28 cellular contexts compared by ENCODE assay signal in genomic region chr1:116686723-116687368, GRCh38. TPM values are rescaled to one million over a fixed set of nuclear protein-coding genes. Genes with fewer than 3 reads are reported as not detected.
DNase-seq lines count a peak whose midpoint lies in the region; ATAC-seq, FAIRE-seq and TF ChIP-seq lines count a peak whose summit lies in the region.
"Had no signal": no experiment of that assay in that cellular context is flagged by ENCODE, and none has a peak within 500 bp of the region (broad histone marks: within the 10 kb centered on the region; RNA-seq: fewer than 3 reads in every experiment).

No MANE protein-coding gene starts in this region.

- H2AFZ ChIP-seq in GM23338 (no peak overlapping the region), H1 (ENCODE audit: low read length) (peak overlapping the region; percentile 31; the same call in 1 of the 2 replicates)

- no peaks in the 10 kb centered on the region for H3K27me3 ChIP-seq in GM23338 (ENCODE audit: insufficient read depth)
- no peaks in the 10 kb centered on the region for H3K27me3 ChIP-seq in H1 (replicated peaks in 1 of 4; ENCODE audit: control insufficient read depth in 3 of 4, extremely low read depth in 1 of 4, insufficient read depth in 3 of 4, low read length in 3 of 4)
- H3K27me3 ChIP-seq: esophagus squamous epithelium, heart left ventricle, SJCRH30, spleen, stomach, upper lobe of left lung had no signal

- no peak overlapping the region for H3K4me3 ChIP-seq in GM23338
- H3K4me3 ChIP-seq in H1 (ENCODE audit: extremely low read depth in 1 of 4, insufficient read depth in 2 of 4, low read depth in 3 of 4, low read length in 4 of 4): no peak overlapping the region
- no peak overlapping the region for H3K4me3 ChIP-seq in mesodermal cell (ENCODE audit: extremely low read depth, insufficient read depth, low read length, poor library complexity, severe bottlenecking)
- H3K4me3 ChIP-seq: esophagus squamous epithelium, heart left ventricle, SJCRH30, spleen, stomach, upper lobe of left lung had no signal

- H3K14ac ChIP-seq in H1 (ENCODE audit: insufficient read length): no peak overlapping the region

- H3K9me2 ChIP-seq in GM23338 (ENCODE audit: insufficient read depth): peaks cover 11% of the 10 kb centered on the region; the same call in 1 of the 2 replicates

- ATAC-seq in GM23338: no peak
- ATAC-seq in HG02623 (IDR thresholded peaks at IDR 0.05; ENCODE audit: unreplicated experiment): no peak
- no peak for ATAC-seq in activated CD4-positive, CD25-positive, alpha-beta regulatory T cell treated with anti-CD3 and anti-CD28 coated beads, Interleukin-2, amount 50 U/mL, for 24 hours

- 0 out of 2 replicates have a peak overlapping the region, but pooled peaks have one; percentile 10 for H2BK5ac ChIP-seq in H1 (ENCODE audit: low read depth, low read length)

- 0 out of 2 replicates have a peak overlapping the region, but pooled peaks have one; percentile 18 for H2BK15ac ChIP-seq in H1 (ENCODE audit: low read length)

- no peak overlapping the region for H4K8ac ChIP-seq in H1 (ENCODE audit: extremely low read depth, insufficient read depth, low read length)

- no peak overlapping the region for H3K56ac ChIP-seq in H1 (replicated peaks; ENCODE audit: insufficient read length, low read depth, low read length)

- H3K27me3 Mint-ChIP-seq in GM23338 (ENCODE audit: insufficient read depth, low read depth, poor library complexity): peaks cover 2% of the 10 kb centered on the region
- H3K27me3 Mint-ChIP-seq: activated T-cell treated with anti-CD3 and anti-CD28 coated beads, Interleukin-2, amount 50 U/mL, for 24 hours had no signal

- H4K20me1 ChIP-seq in GM23338 (replicated peaks; ENCODE audit: insufficient read depth) (no peaks in the 10 kb centered on the region), H1 (replicated peaks in 1 of 2; ENCODE audit: control insufficient read depth in 1 of 2, insufficient read depth in 2 of 2, low read length in 2 of 2) (no peaks in the 10 kb centered on the region)

- POLR2A ChIA-PET in H1 (lab: Charles Lee; ENCODE audit: partially characterized antibody): no interaction called here

- H3K27ac ChIP-seq in GM23338 (ENCODE audit: low read depth) (no peak overlapping the region), H1 (ENCODE audit: low read depth, low read length) (no peak overlapping the region), mesodermal cell (ENCODE audit: low read depth, low read length, severe bottlenecking) (peak overlapping the region; percentile 89)
- H3K27ac ChIP-seq: SJCRH30, spleen, stomach, upper lobe of left lung had no signal

- peak overlapping the region; percentile 9; the same call in 1 of the 2 replicates for H2AK5ac ChIP-seq in H1 (ENCODE audit: low read depth, low read length)

- no peak overlapping the region for H3K23ac ChIP-seq in H1 (ENCODE audit: insufficient read length)

- no peaks in the 10 kb centered on the region for H3F3A ChIP-seq in GM23338 (replicated peaks; ENCODE audit: low read depth)

- H2BK20ac ChIP-seq in H1 (ENCODE audit: low read length): 0 out of 2 replicates have a peak overlapping the region, but pooled peaks have one; percentile 62

- H3K4me1 ChIP-seq in GM23338 (ENCODE audit: insufficient read depth) (peaks cover 15% of the 10 kb centered on the region), H1 (replicated peaks in 1 of 4; ENCODE audit: control insufficient read depth in 3 of 4, insufficient read depth in 4 of 4, low read length in 3 of 4) (peaks cover 0 to 2% (median 0%) of the 10 kb centered on the region in 4 experiments; a peak in 1 of 7 replicates), mesodermal cell (ENCODE audit: control insufficient read depth, insufficient read depth, low read length, poor library complexity, severe bottlenecking) (peaks cover 3% of the 10 kb centered on the region)
- H3K4me1 ChIP-seq: spleen, upper lobe of left lung had no signal

- no peaks in the 10 kb centered on the region for H3K79me1 ChIP-seq in H1 (ENCODE audit: low read depth, low read length)

- peak overlapping the region; percentile 17 for H4K91ac ChIP-seq in H1 (replicated peaks; ENCODE audit: insufficient read length, low read length)

- no peak for TF ChIP-seq POLR2A in H1 (IDR thresholded peaks at IDR 0.05; ENCODE audit: control extremely low read depth in 1 of 2, low read depth in 2 of 2, low read length in 2 of 2)

- peak overlapping the region; percentile 15; the same call in 1 of the 2 replicates for H3K18ac ChIP-seq in H1 (ENCODE audit: extremely low read depth, low read length)

- no peak for TF ChIP-seq CTCF in GM23338 (conservative IDR thresholded peaks at IDR 0.05; ENCODE audit: low read depth in 2 of 2)
- TF ChIP-seq CTCF in H1 (IDR thresholded peaks at IDR 0.05; ENCODE audit: control extremely low read depth in 1 of 3, insufficient read depth in 1 of 3, low read depth in 1 of 3, low read length in 3 of 3): no peak

- DNase-seq in GM23338 (ENCODE audit: low spot score) (no peak), RPMI7951 (ENCODE audit: low read depth) (peak; percentile 91), H1 (ENCODE audit: low read depth in 1 of 2, low spot score in 2 of 2) (no peak), H4 (ENCODE audit: low spot score) (no peak), T-helper 1 cell (no peak)
- DNase-seq: activated naive CD4-positive, alpha-beta T cell treated with Interleukin-2 at 50 U/mL for 16 hours; activated T-cell treated with anti-CD3 and anti-CD28 coated beads, Interleukin-2, amount 50 U/mL, for 24 hours; AML-193; amniotic stem cell; cerebellar nuclear complex; DMS79 treated with DMSO at 0.1 percent for 48 hours; effector CD4-positive, alpha-beta T cell; esophagus squamous epithelium; NCI-H1436 treated with DMSO at 0.1 percent for 48 hours; NCI-H748 treated with DMSO at 0.1 percent for 48 hours; occipital lobe; retina; SJCRH30; spleen; stimulated activated CD4-positive, alpha-beta T cell treated with anti-CD3 and anti-CD28 coated beads, Interleukin-4, amount 100 ng/mL, for 4 hours; stomach; upper lobe of left lung had no signal

- no peak for TF ChIP-seq RAD21 in H1 (IDR thresholded peaks at IDR 0.05 in 1 of 2, conservative IDR thresholded peaks at IDR 0.05 in 1 of 2; ENCODE audit: low read depth in 2 of 2, low read length in 2 of 2)

- H3K36me3 ChIP-seq in GM23338 (ENCODE audit: insufficient read depth) (no peaks in the 10 kb centered on the region), H1 (ENCODE audit: control insufficient read depth in 2 of 4, insufficient read depth in 4 of 4, low read length in 3 of 4) (no peaks in the 10 kb centered on the region), mesodermal cell (ENCODE audit: control insufficient read depth, insufficient read depth, low read length) (no peaks in the 10 kb centered on the region)
- H3K36me3 ChIP-seq: esophagus squamous epithelium, heart left ventricle, SJCRH30, spleen, stomach, upper lobe of left lung had no signal

- no peaks in the 10 kb centered on the region for H3K9me3 ChIP-seq in H1 (ENCODE audit: insufficient read depth in 2 of 2, low read depth in 1 of 2, low read length in 1 of 2)
- H3K9me3 ChIP-seq in mesodermal cell (ENCODE audit: control insufficient read depth, low read length): no peaks in the 10 kb centered on the region
- H3K9me3 ChIP-seq: esophagus squamous epithelium, heart left ventricle, SJCRH30, spleen, stomach, upper lobe of left lung had no signal

- H4K5ac ChIP-seq in H1 (ENCODE audit: insufficient read length, low read depth, low read length): no peak overlapping the region

- no peaks in the 10 kb centered on the region for H3K9me3 Mint-ChIP-seq in GM23338
- H3K9me3 Mint-ChIP-seq: activated T-cell treated with anti-CD3 and anti-CD28 coated beads, Interleukin-2, amount 50 U/mL, for 24 hours; T-helper 2 cell treated with Interferon-gamma antibody and Interleukin-4, amounts not matched to agents 5 μg/mL and 100 μg/mL, for 36 hours had no signal

- H3K23me2 ChIP-seq in H1 (ENCODE audit: low read depth, low read length): no peaks in the 10 kb centered on the region

- no peak overlapping the region; the same call in 1 of the 2 replicates for H3K27ac Mint-ChIP-seq in GM23338
- H3K27ac Mint-ChIP-seq: activated T-cell treated with anti-CD3 and anti-CD28 coated beads, Interleukin-2, amount 50 U/mL, for 24 hours; T-helper 2 cell treated with Interferon-gamma antibody and Interleukin-4, amounts not matched to agents 5 μg/mL and 100 μg/mL, for 36 hours had no signal

- H2BK120ac ChIP-seq in H1 (replicated peaks; ENCODE audit: low read depth, low read length): no peak overlapping the region

- H3K4ac ChIP-seq in H1 (replicated peaks; ENCODE audit: insufficient read length, low read depth, low read length): no peak overlapping the region

- H3K4me2 ChIP-seq in GM23338: peak overlapping the region; percentile 43; the same call in 1 of the 2 replicates
- no peak overlapping the region for H3K4me2 ChIP-seq in H1 (ENCODE audit: insufficient read depth in 1 of 2, low read depth in 2 of 2, low read length in 2 of 2)

- peaks cover 23% of the 10 kb centered on the region for H3K4me1 Mint-ChIP-seq in GM23338

- peak overlapping the region; percentile 44; the same call in 1 of the 2 replicates for H2BK12ac ChIP-seq in H1 (ENCODE audit: low read depth, low read length)

- no peaks in the 10 kb centered on the region for H3K36me3 Mint-ChIP-seq in GM23338 (ENCODE audit: low read depth)

- CTCF ChIA-PET in H1 (lab: Charles Lee; ENCODE audit: partially characterized antibody): no interaction called here

- H3K79me2 ChIP-seq in GM23338 (replicated peaks; ENCODE audit: insufficient read depth) (no peaks in the 10 kb centered on the region), H1 (ENCODE audit: control insufficient read depth in 1 of 2, insufficient read depth in 2 of 2, low read length in 2 of 2) (no peaks in the 10 kb centered on the region)

- H3K9ac ChIP-seq in H1 (replicated peaks in 1 of 4; ENCODE audit: extremely low read depth in 1 of 4, low read depth in 3 of 4, low read length in 3 of 4): no peak overlapping the region

- no peak for FAIRE-seq in H1 (lab: Jason Lieb, UNC)

- TF ChIP-seq EP300 in H1 (IDR thresholded peaks at IDR 0.05; ENCODE audit: borderline replicate concordance in 1 of 2, low read depth in 2 of 2, low read length in 2 of 2): no peak

- 90% methylated on average over 4 of the region's 4 CpGs; no CpG with 5 or more reads in 1 of the 2 experiments for WGBS in H1 (ENCODE audit: extremely low coverage in 1 of 2, insufficient coverage in 1 of 2, insufficient read length in 1 of 2, insufficient replicate concordance in 2 of 2, low coverage in 1 of 2, low lambda C conversion rate in 2 of 2, missing lambda C conversion rate in 1 of 2), 2 experiments
- 60 to 100% methylated on average over 1 of the region's 4 CpGs for whole genome bisulfite sequencing in mesodermal cell (ENCODE audit: insufficient coverage in 2 of 2), 2 experiments

- H3K4me3 Mint-ChIP-seq in GM23338: no peak overlapping the region
- H3K4me3 Mint-ChIP-seq: activated T-cell treated with anti-CD3 and anti-CD28 coated beads, Interleukin-2, amount 50 U/mL, for 24 hours; T-helper 2 cell treated with Interferon-gamma antibody and Interleukin-4, amounts not matched to agents 5 μg/mL and 100 μg/mL, for 36 hours had no signal

RNA-seq across cellular contexts. Expression of gene IGSF3, which starts 19.3 kb away (rescaled TPM):
- total RNA-seq in GM23338 (2014; rRNA removed; shearing (Covaris generic)): 32.9 and 37.8 TPM in 2 replicates
- polyA plus RNA-seq in GM23338 (2016; fragmentation: Nextera tagmentation; extraction: Ambion mirVana) (7.3 and 8.3 TPM in 2 replicates), H1 (2011; rRNA removed) (30.0 and 38.7 TPM in 2 replicates)
- 39.8 and 41.8 TPM in 2 replicates for total RNA-seq in RPMI7951 (2014; rRNA removed; shearing (Covaris generic))
- 30.2 and 32.2 TPM in 2 replicates for total RNA-seq in H1 (2021; fragmentation: NEBNext Ultra II Directional; extraction: Animal tissue kit (Norgen Biotek cat#: 25700))
- 35.4 TPM for polyA plus RNA-seq in H1 (2011; cell fraction: cytosol; rRNA removed)
- polyA plus RNA-seq in H1 (2011; cell fraction: nucleus; rRNA removed): 56.5 TPM
- polyA plus RNA-seq in H1 (2012, experiment 1 of 2): 20.6 to 27.8 TPM (median 24.4 TPM) in 4 replicates
- 10.1 TPM for polyA plus RNA-seq in H1 (2012, experiment 2 of 2)
- polyA plus RNA-seq in H1 (2013, experiment 1 of 2): 30.9 TPM
- 28.1 TPM for polyA plus RNA-seq in H1 (2013, experiment 2 of 2)
- 56.8 and 70.7 TPM in 2 replicates for polyA minus RNA-seq in H1 (2011; rRNA and poly(A)+ RNA removed)
- polyA minus RNA-seq in H1 (2011; cell fraction: cytosol; rRNA and poly(A)+ RNA removed): 34.7 TPM
- 28.1 TPM for polyA minus RNA-seq in H1 (2011; cell fraction: nucleus; rRNA and poly(A)+ RNA removed)
- polyA plus RNA-seq in mesodermal cell (2013, experiment 1 of 2): 33.5 TPM
- polyA plus RNA-seq in mesodermal cell (2013, experiment 2 of 2): 29.6 TPM
- 10.7 and 10.8 TPM in 2 replicates for total RNA-seq in H4 (2014; rRNA removed; shearing (Covaris generic))
- total RNA-seq: OCI-LY7 had no signal
